1 cellular context compared by ENCODE assay signal in the genomic region with DNA sequence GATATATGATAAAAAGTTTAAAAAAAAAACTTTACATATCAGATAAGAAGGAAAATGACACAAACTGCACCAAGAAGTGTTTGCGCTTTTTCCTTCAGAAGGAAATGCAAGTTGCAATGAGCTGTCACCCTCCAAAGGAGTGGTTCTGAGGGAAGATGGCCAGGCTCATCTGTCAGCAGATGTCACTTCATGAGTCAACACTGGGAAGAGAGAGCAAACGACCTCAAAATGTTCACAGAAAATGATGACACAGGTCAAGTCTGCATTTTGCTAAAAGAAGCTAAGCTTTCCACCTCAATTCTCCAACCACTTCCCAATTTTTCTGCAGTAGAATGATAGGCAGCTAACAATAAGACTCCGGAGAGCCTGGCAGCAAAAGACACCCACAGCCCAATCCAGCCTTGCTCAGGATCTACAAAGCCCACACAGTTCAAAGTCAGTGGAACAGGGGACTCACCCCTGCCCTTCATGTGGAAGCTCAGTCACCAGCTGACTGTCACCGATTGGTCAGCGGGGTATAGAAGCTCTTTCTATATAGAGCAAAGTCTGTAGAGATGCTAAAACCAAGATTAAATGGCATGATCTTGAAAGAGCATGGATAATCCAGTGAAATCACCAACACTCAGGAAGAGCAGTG.
TF ChIP-seq lines count a peak whose summit lies in the region.

No MANE protein-coding gene starts in this region.

TF ChIP-seq in K562, 482 proteins besides CTCF, POLR2A, EP300 and RAD21 (continued from another document):
- TF ChIP-seq, protein P1, sequence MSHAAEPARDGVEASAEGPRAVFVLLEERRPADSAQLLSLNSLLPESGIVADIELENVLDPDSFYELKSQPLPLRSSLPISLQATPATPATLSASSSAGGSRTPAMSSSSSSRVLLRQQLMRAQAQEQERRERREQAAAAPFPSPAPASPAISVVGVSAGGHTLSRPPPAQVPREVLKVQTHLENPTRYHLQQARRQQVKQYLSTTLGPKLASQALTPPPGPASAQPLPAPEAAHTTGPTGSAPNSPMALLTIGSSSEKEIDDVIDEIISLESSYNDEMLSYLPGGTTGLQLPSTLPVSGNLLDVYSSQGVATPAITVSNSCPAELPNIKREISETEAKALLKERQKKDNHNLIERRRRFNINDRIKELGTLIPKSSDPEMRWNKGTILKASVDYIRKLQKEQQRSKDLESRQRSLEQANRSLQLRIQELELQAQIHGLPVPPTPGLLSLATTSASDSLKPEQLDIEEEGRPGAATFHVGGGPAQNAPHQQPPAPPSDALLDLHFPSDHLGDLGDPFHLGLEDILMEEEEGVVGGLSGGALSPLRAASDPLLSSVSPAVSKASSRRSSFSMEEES (CRISPR knock-in tag; IDR thresholded peaks at IDR 0.05) = no peak
- TF ChIP-seq, protein P2, sequence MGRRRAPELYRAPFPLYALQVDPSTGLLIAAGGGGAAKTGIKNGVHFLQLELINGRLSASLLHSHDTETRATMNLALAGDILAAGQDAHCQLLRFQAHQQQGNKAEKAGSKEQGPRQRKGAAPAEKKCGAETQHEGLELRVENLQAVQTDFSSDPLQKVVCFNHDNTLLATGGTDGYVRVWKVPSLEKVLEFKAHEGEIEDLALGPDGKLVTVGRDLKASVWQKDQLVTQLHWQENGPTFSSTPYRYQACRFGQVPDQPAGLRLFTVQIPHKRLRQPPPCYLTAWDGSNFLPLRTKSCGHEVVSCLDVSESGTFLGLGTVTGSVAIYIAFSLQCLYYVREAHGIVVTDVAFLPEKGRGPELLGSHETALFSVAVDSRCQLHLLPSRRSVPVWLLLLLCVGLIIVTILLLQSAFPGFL (CRISPR knock-in tag; IDR thresholded peaks at IDR 0.05) = no peak
- TF ChIP-seq, protein P3, sequence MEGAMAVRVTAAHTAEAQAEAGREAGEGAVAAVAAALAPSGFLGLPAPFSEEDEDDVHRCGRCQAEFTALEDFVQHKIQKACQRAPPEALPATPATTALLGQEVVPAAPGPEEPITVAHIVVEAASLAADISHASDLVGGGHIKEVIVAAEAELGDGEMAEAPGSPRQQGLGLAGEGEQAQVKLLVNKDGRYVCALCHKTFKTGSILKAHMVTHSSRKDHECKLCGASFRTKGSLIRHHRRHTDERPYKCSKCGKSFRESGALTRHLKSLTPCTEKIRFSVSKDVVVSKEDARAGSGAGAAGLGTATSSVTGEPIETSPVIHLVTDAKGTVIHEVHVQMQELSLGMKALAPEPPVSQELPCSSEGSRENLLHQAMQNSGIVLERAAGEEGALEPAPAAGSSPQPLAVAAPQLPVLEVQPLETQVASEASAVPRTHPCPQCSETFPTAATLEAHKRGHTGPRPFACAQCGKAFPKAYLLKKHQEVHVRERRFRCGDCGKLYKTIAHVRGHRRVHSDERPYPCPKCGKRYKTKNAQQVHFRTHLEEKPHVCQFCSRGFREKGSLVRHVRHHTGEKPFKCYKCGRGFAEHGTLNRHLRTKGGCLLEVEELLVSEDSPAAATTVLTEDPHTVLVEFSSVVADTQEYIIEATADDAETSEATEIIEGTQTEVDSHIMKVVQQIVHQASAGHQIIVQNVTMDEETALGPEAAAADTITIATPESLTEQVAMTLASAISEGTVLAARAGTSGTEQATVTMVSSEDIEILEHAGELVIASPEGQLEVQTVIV (CRISPR knock-in tag; IDR thresholded peaks at IDR 0.05; ENCODE audit: borderline replicate concordance) = no peak
- TF ChIP-seq FOS (IDR thresholded peaks at IDR 0.05; ENCODE audit: extremely low read depth, insufficient read length) (no peak), KLF10 (CRISPR knock-in tag; IDR thresholded peaks at IDR 0.05) (no peak), ERF (CRISPR knock-in tag; IDR thresholded peaks at IDR 0.05) (no peak), MCM3 (IDR thresholded peaks at IDR 0.05) (no peak), ZBTB8A (IDR thresholded peaks at IDR 0.05; ENCODE audit: partially characterized antibody) (no peak), BRCA1 (IDR thresholded peaks at IDR 0.05) (no peak), BRCA1 (CRISPR knock-in tag; IDR thresholded peaks at IDR 0.05) (no peak), DPF2 (IDR thresholded peaks at IDR 0.05) (0 out of 2 replicates have a peak, but pooled peaks have one; percentile 21), SOX6 (IDR thresholded peaks at IDR 0.05) (peak; percentile 18; the same call in 1 of the 2 replicates), DIDO1 (tag; IDR thresholded peaks at IDR 0.05; ENCODE audit: low read depth) (no peak), RAD51 (IDR thresholded peaks at IDR 0.05; ENCODE audit: borderline replicate concordance, low read depth) (no peak), C11orf30 (IDR thresholded peaks at IDR 0.05; ENCODE audit: low read depth) (peak; percentile 44; the same call in 1 of the 2 replicates), PURB (CRISPR knock-in tag; IDR thresholded peaks at IDR 0.05; ENCODE audit: low read depth) (no peak), ZC3H4 (CRISPR knock-in tag; IDR thresholded peaks at IDR 0.05; ENCODE audit: borderline replicate concordance) (no peak), ZC3H8 (IDR thresholded peaks at IDR 0.05) (no peak), ZEB2 (IDR thresholded peaks at IDR 0.05) (no peak), SRSF9 (IDR thresholded peaks at IDR 0.05; ENCODE audit: borderline replicate concordance, low read depth, low read length) (no peak), THRB (CRISPR knock-in tag; conservative IDR thresholded peaks at IDR 0.05) (no peak), ZNF316 (IDR thresholded peaks at IDR 0.05) (peak; percentile 5; the same call in 1 of the 2 replicates), TAF15 (IDR thresholded peaks at IDR 0.05; ENCODE audit: low read depth, low read length) (no peak), POLR3A (IDR thresholded peaks at IDR 0.05; ENCODE audit: borderline replicate concordance, extremely low read depth, insufficient read depth, insufficient read length) (no peak), ZNF780A (CRISPR knock-in tag; IDR thresholded peaks at IDR 0.05) (no peak), CBFB (CRISPR knock-in tag; IDR thresholded peaks at IDR 0.05) (no peak), BACH1 (tag; IDR thresholded peaks at IDR 0.05) (peak; percentile 53; the same call in 1 of the 2 replicates), ZNF76 (CRISPR knock-in tag; IDR thresholded peaks at IDR 0.05; ENCODE audit: borderline replicate concordance) (no peak), ZNF584 (CRISPR knock-in tag; IDR thresholded peaks at IDR 0.05; ENCODE audit: low read depth) (no peak)
- TF ChIP-seq, protein P4, sequence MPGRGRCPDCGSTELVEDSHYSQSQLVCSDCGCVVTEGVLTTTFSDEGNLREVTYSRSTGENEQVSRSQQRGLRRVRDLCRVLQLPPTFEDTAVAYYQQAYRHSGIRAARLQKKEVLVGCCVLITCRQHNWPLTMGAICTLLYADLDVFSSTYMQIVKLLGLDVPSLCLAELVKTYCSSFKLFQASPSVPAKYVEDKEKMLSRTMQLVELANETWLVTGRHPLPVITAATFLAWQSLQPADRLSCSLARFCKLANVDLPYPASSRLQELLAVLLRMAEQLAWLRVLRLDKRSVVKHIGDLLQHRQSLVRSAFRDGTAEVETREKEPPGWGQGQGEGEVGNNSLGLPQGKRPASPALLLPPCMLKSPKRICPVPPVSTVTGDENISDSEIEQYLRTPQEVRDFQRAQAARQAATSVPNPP (IDR thresholded peaks at IDR 0.05; ENCODE audit: borderline replicate concordance, insufficient read depth, insufficient read length) = no peak
- TF ChIP-seq, protein P5, sequence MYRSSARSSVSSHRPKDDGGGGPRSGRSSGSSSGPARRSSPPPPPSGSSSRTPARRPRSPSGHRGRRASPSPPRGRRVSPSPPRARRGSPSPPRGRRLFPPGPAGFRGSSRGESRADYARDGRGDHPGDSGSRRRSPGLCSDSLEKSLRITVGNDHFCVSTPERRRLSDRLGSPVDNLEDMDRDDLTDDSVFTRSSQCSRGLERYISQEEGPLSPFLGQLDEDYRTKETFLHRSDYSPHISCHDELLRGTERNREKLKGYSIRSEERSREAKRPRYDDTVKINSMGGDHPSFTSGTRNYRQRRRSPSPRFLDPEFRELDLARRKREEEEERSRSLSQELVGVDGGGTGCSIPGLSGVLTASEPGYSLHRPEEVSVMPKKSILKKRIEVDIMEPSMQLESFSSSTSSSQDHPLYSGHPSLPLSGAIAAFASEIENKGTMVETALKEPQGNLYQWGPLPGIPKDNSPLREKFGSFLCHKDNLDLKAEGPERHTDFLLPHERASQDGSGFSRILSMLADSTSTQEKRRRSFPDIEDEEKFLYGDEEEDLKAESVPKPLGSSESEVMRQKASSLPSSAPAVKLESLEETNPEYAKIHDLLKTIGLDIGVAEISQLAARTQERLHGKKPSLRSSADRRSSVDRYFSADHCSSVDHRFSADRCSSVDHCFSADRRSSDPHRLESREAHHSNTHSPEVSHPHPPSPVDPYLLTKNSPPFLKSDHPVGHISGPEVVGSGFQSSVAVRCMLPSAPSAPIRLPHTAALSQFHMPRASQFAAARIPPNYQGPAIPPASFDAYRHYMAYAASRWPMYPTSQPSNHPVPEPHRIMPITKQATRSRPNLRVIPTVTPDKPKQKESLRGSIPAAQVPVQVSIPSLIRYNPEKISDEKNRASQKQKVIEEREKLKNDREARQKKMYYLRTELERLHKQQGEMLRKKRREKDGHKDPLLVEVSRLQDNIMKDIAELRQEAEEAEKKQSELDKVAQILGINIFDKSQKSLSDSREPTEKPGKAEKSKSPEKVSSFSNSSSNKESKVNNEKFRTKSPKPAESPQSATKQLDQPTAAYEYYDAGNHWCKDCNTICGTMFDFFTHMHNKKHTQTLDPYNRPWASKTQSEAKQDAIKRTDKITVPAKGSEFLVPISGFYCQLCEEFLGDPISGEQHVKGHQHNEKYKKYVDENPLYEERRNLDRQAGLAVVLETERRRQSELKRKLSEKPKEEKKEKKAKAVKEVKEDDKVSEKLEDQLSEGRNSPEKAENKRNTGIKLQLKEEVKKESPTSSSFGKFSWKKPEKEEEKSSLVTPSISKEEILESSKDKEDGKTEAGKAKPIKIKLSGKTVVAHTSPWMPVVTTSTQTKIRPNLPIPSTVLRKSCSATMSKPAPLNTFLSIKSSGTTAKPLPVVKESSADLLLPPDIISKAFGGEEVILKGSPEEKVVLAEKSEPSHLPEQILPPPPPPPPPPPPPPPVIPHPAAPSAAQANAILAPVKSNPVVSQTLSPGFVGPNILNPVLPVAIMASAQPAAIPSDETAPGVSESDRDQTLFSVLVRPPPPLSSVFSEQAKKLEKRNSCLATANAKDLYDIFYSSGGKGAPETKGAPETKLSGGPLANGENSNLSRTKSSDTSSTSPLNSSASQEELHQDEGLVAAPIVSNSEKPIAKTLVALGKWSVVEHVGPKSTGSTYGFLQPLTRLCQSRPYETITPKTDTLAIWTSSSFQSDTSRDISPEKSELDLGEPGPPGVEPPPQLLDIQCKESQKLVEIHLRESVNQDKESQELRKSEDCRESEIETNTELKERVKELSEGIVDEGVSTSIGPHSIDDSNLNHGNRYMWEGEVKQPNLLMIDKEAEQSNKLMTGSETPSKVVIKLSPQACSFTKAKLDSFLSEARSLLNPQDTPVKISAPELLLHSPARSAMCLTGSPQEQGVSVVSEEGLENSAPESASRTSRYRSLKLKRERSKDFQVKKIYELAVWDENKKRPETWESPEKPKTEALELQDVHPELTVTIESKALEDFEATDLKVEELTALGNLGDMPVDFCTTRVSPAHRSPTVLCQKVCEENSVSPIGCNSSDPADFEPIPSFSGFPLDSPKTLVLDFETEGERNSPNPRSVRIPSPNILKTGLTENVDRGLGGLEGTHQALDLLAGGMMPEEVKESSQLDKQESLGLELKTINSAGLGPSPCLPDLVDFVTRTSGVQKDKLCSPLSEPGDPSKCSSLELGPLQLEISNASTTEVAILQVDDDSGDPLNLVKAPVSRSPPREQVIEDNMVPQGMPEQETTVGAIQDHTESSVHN (IDR thresholded peaks at IDR 0.05; ENCODE audit: borderline replicate concordance in 1 of 2, low read depth in 1 of 2) = no peak
- TF ChIP-seq, protein P6, sequence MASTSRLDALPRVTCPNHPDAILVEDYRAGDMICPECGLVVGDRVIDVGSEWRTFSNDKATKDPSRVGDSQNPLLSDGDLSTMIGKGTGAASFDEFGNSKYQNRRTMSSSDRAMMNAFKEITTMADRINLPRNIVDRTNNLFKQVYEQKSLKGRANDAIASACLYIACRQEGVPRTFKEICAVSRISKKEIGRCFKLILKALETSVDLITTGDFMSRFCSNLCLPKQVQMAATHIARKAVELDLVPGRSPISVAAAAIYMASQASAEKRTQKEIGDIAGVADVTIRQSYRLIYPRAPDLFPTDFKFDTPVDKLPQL (IDR thresholded peaks at IDR 0.05; ENCODE audit: extremely low read depth, insufficient read length) = no peak
- TF ChIP-seq, protein P7, sequence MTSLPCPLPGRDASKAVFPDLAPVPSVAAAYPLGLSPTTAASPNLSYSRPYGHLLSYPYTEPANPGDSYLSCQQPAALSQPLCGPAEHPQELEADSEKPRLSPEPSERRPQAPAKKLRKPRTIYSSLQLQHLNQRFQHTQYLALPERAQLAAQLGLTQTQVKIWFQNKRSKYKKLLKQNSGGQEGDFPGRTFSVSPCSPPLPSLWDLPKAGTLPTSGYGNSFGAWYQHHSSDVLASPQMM (CRISPR knock-in tag; IDR thresholded peaks at IDR 0.05) = no peak
- TF ChIP-seq, protein P8, sequence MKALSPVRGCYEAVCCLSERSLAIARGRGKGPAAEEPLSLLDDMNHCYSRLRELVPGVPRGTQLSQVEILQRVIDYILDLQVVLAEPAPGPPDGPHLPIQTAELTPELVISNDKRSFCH (CRISPR knock-in tag; IDR thresholded peaks at IDR 0.05) = no peak
- TF ChIP-seq, protein P8 (tag; IDR thresholded peaks at IDR 0.05) = no peak
- TF ChIP-seq, protein P9, sequence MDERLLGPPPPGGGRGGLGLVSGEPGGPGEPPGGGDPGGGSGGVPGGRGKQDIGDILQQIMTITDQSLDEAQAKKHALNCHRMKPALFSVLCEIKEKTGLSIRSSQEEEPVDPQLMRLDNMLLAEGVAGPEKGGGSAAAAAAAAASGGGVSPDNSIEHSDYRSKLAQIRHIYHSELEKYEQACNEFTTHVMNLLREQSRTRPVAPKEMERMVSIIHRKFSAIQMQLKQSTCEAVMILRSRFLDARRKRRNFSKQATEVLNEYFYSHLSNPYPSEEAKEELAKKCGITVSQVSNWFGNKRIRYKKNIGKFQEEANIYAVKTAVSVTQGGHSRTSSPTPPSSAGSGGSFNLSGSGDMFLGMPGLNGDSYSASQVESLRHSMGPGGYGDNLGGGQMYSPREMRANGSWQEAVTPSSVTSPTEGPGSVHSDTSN (CRISPR knock-in tag; IDR thresholded peaks at IDR 0.05; ENCODE audit: low read depth) = no peak; the same call in 1 of the 2 replicates
- TF ChIP-seq, protein P9 (tag; conservative IDR thresholded peaks at IDR 0.05; ENCODE audit: low read depth) = peak; percentile 91
TF ChIP-seq in K562: peak in this region for 22.
